In the genomic region with DNA sequence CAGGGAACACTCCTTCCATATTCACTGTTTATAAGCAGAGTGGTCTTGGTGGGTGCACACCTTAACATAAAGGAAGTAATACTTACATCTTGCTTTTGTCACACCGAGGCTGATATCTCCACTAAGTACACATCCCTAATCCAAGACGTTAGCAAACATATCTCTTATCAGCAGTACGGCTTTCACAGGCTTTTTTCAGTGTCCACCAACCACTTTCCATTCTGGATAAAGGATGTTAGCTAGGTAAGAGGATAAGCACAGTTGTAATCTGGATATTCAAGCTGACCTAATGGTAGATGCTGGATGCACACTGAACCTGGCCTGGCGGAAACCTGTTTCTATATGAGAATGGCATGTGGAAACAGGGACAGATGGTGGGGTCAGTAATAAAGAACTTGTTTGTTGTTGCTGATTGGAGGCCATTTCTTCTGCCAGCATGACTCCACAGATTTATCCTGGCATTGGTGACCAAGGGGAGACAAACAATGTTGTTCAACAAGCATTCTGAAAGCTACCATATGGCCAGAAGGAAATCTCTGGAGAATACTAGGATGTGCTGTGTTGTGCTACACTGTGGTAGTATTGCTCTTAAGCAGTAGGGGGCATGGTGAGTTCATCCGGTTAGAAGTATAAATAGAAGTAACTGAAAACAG, we compare ENCODE assay signal across 7 cellular contexts.
DNase-seq lines count a peak whose midpoint lies in the region; ATAC-seq and TF ChIP-seq lines count a peak whose summit lies in the region.

No MANE protein-coding gene starts in this region.

- no peak overlapping the region for H3K27ac ChIP-seq in spleen

- 60 to 68% (median 64%) methylated on average over 5 of the region's 5 CpGs for WGBS in spleen, 5 donors

- intact Hi-C loops in spleen (cut with DNase I; ENCODE audit: low total_unique reads) = no loop called here

- no peaks in the 10 kb centered on the region for H3K9me3 ChIP-seq in spleen

- no peaks in the 10 kb centered on the region for H3K27me3 ChIP-seq in spleen (replicated peaks in 1 of 7)

- no peak overlapping the region for H3K4me3 ChIP-seq in astrocyte of the cerebellum (ENCODE audit: low read depth, low read length)
- peak overlapping the region in 1 of 8 donors; percentile 35 for H3K4me3 ChIP-seq in spleen

- peaks cover 0 to 9% (median 5%) of the 10 kb centered on the region in 6 donors for H3K4me1 ChIP-seq in spleen

- DNase-seq in GM03348 (ENCODE audit: low spot score) (peak; percentile 72), NCI-H526 (lab: John Stamatoyannopoulos, UW) (peak; percentile 67 to 79), astrocyte of the cerebellum (ENCODE audit: low read depth) (peak; percentile 42), iPS DF 4.7 (ENCODE audit: extremely low read depth, low spot score) (peak; percentile 38), spleen (no peak)

- TF ChIP-seq CTCF in astrocyte of the cerebellum (IDR thresholded peaks at IDR 0.05; ENCODE audit: low read depth, low read length, missing control alignments) (peak; percentile 68), spleen (IDR thresholded peaks at IDR 0.05 in 8 of 11, conservative IDR thresholded peaks at IDR 0.05 in 3 of 11) (peak in 10 of 11 experiments; percentile 28 to 68 (median 52))

- peaks cover 0 to 8% (median 0%) of the 10 kb centered on the region in 6 donors for H3K36me3 ChIP-seq in spleen

- in situ Hi-C loops in astrocyte of the cerebellum (cut with HindIII; ENCODE audit: low sequenced_read_pairs) = no loop called here

- ATAC-seq in GM21390 (IDR thresholded peaks at IDR 0.05; ENCODE audit: unreplicated experiment) (peak; percentile 99), HG03558 (IDR thresholded peaks at IDR 0.05; ENCODE audit: extremely low read depth, unreplicated experiment) (peak; percentile 98)

- TF ChIP-seq POLR2A in spleen (IDR thresholded peaks at IDR 0.05) = no peak
